Comparison of ENCODE assay signal across 18 cellular contexts in the genomic region with DNA sequence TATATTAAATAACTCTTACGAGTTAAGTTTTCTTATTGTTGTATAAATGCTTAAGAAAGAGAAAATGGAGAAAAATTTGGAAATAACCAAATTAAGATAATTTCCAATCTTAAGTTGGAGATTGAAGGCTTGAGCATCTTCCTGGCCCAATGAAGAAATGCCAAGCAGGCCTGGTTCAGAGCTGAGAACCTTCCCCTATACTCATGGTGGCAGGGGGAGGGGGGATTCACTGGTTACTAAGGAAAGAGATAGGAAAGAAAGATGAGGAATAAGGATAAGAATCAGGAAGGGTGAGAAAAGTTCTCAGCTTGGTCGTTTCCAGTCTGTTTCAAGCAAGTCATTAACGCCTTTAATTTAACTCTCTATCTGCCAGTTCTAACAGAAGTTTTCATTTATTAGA.
A peak's percentile ranks its signal among the peaks of the same experiment; 100 is the strongest.
DNase-seq lines count a peak whose midpoint lies in the region; TF ChIP-seq lines count a peak whose summit lies in the region.
"Had no signal": no experiment of that assay in that cellular context is flagged by ENCODE, and none has a peak within 500 bp of the region (broad histone marks: within the 10 kb centered on the region; RNA-seq: fewer than 3 reads in every experiment).

No MANE protein-coding gene starts in this region.

- H3K79me2 ChIP-seq in mesendoderm (ENCODE audit: control insufficient read depth, insufficient read depth, low read length) (no peaks in the 10 kb centered on the region), trophoblast cell (ENCODE audit: control insufficient read depth, insufficient read depth, low read length, poor library complexity) (no peaks in the 10 kb centered on the region)

- H2AFZ ChIP-seq in trophoblast cell (ENCODE audit: insufficient read depth, low read length, poor library complexity) = no peak overlapping the region
- H2AFZ ChIP-seq: GM23248 had no signal

- H3K14ac ChIP-seq in trophoblast cell (ENCODE audit: low read length) = no peak overlapping the region

- no peak overlapping the region for H3K56ac ChIP-seq in mesendoderm (ENCODE audit: low read length)

- H3K18ac ChIP-seq in mesendoderm (ENCODE audit: low read length) (no peak overlapping the region), trophoblast cell (ENCODE audit: low read length) (no peak overlapping the region)

- H3K27me3 ChIP-seq in HL-60 (ENCODE audit: insufficient read depth, poor library complexity, severe bottlenecking) (no peaks in the 10 kb centered on the region), mesendoderm (ENCODE audit: insufficient read depth, low read length, poor library complexity) (no peaks in the 10 kb centered on the region), trophoblast cell (ENCODE audit: insufficient read depth, low read length) (no peaks in the 10 kb centered on the region), MG63 (no peaks in the 10 kb centered on the region)
- H3K27me3 ChIP-seq: BLaER1 had no signal

- H3K9me3 ChIP-seq in trophoblast cell (ENCODE audit: insufficient read depth, low read depth, low read length) (no peaks in the 10 kb centered on the region), MG63 (no peaks in the 10 kb centered on the region)
- H3K9me3 ChIP-seq: BLaER1 had no signal

- no peak overlapping the region for H3K4me2 ChIP-seq in mesendoderm (ENCODE audit: low read length)
- no peak overlapping the region for H3K4me2 ChIP-seq in trophoblast cell (ENCODE audit: low read length)
- H3K4me2 ChIP-seq: BLaER1 had no signal

- H3K36me3 ChIP-seq in mesendoderm (ENCODE audit: control insufficient read depth, insufficient read depth, low read length) (no peaks in the 10 kb centered on the region), trophoblast cell (ENCODE audit: control insufficient read depth in 1 of 2, insufficient read depth in 2 of 2, low read length in 2 of 2) (no peaks in the 10 kb centered on the region), MG63 (no peaks in the 10 kb centered on the region)
- H3K36me3 ChIP-seq: BLaER1 had no signal

- TF ChIP-seq CTCF in HL-60 (IDR thresholded peaks at IDR 0.05; ENCODE audit: insufficient read depth, low read length) = no peak

- H4K12ac ChIP-seq in trophoblast cell (ENCODE audit: low read depth, low read length) = no peak overlapping the region

- WGBS in mesendoderm (ENCODE audit: extremely low coverage, insufficient coverage, low lambda C conversion rate) = no CpG with 5 or more reads among the region's 3 CpGs
- no CpG with 5 or more reads among the region's 3 CpGs for WGBS in trophoblast cell (ENCODE audit: extremely low coverage, insufficient coverage, insufficient read length)

- H2AK5ac ChIP-seq in mesendoderm (ENCODE audit: low read length) (no peak overlapping the region), trophoblast cell (ENCODE audit: low read length) (no peak overlapping the region)

- H4K91ac ChIP-seq in trophoblast cell (ENCODE audit: low read depth, low read length) = no peak overlapping the region

- H3K4ac ChIP-seq in mesendoderm (ENCODE audit: low read depth, low read length) = no peak overlapping the region
- H3K4ac ChIP-seq in trophoblast cell (ENCODE audit: low read depth, low read length) = no peak overlapping the region

- H2BK15ac ChIP-seq in mesendoderm (replicated peaks; ENCODE audit: low read depth) = no peak overlapping the region

- no peaks in the 10 kb centered on the region for H3K79me1 ChIP-seq in mesendoderm (ENCODE audit: low read length)
- H3K79me1 ChIP-seq in trophoblast cell (ENCODE audit: low read length) = no peaks in the 10 kb centered on the region

- H4K8ac ChIP-seq in mesendoderm (ENCODE audit: low read depth, low read length) (no peak overlapping the region), trophoblast cell (ENCODE audit: low read depth, low read length) (no peak overlapping the region)

- no peak overlapping the region for H4K5ac ChIP-seq in mesendoderm (ENCODE audit: low read length)

- H3K4me1 ChIP-seq in mesendoderm (ENCODE audit: control insufficient read depth, low read depth, low read length) (no peaks in the 10 kb centered on the region), trophoblast cell (ENCODE audit: control insufficient read depth in 1 of 2, insufficient read depth in 2 of 2, low read length in 2 of 2) (no peaks in the 10 kb centered on the region)
- H3K4me1 ChIP-seq: BLaER1 had no signal

- no peak overlapping the region for H3K23ac ChIP-seq in mesendoderm (ENCODE audit: low read length)
- no peak overlapping the region for H3K23ac ChIP-seq in trophoblast cell (ENCODE audit: low read length)

- DNase-seq in HL-60 (ENCODE audit: low read depth in 1 of 2, low spot score in 1 of 2) = no peak
- DNase-seq in mesendoderm = peak; percentile 34
- peak; percentile 54 to 68 for DNase-seq in trophoblast cell
- DNase-seq in NCI-H2196 treated with DMSO at 0.1 percent for 48 hours (lab: John Stamatoyannopoulos, UW; ENCODE audit: unreplicated experiment) = no peak
- DNase-seq in MG63 = no peak
- DNase-seq in OCI-M2 (lab: John Stamatoyannopoulos, UW; ENCODE audit: unreplicated experiment) = no peak
- DNase-seq: CD4-positive, CD25-positive, alpha-beta regulatory T cell; CD8-positive, alpha-beta T cell; DMS 273 treated with DMSO at 0.1 percent for 48 hours; DMS79; EL; GDM1; GM23248; H7; HCEC 1CT had no signal

- H3K9ac ChIP-seq in mesendoderm (ENCODE audit: low read length) = no peak overlapping the region
- H3K9ac ChIP-seq in trophoblast cell (ENCODE audit: low read length) = no peak overlapping the region
- H3K9ac ChIP-seq: BLaER1, GM23248 had no signal

- H2BK120ac ChIP-seq in mesendoderm (ENCODE audit: low read depth, low read length) (no peak overlapping the region), trophoblast cell (ENCODE audit: insufficient read depth, low read length, poor library complexity) (no peak overlapping the region)

- H3K27ac ChIP-seq in HL-60 (replicated peaks) = peak overlapping the region; percentile 68
- no peak overlapping the region for H3K27ac ChIP-seq in mesendoderm (ENCODE audit: low read depth, low read length)
- H3K27ac ChIP-seq in trophoblast cell (ENCODE audit: low read depth, low read length) = no peak overlapping the region
- H3K27ac ChIP-seq: BLaER1, C4-2B, GM23248 had no signal

- H2BK12ac ChIP-seq in trophoblast cell (ENCODE audit: low read length) = no peak overlapping the region

- H2BK5ac ChIP-seq in mesendoderm (ENCODE audit: low read length) (no peak overlapping the region), trophoblast cell (ENCODE audit: low read depth, low read length, poor library complexity) (no peak overlapping the region)

- H3K4me3 ChIP-seq in HL-60 (replicated peaks; ENCODE audit: insufficient read depth, low read length) (no peak overlapping the region), mesendoderm (ENCODE audit: low read length) (no peak overlapping the region), trophoblast cell (ENCODE audit: low read depth, low read length) (no peak overlapping the region), MG63 (no peak overlapping the region)
- H3K4me3 ChIP-seq: BLaER1, GM12878, GM23248 had no signal

Comparison
In these comparisons a context has a peak if more than half of its experiments do, and no peak if none do; other contexts are left out.
1. DNase-seq: peak in mesendoderm (single experiment) and trophoblast cell (2 of 2); none in HL-60 (0 of 2), NCI-H2196 treated with DMSO at 0.1 percent for 48 hours (single experiment), MG63 (single experiment) and OCI-M2 (single experiment).